In the genomic region with DNA sequence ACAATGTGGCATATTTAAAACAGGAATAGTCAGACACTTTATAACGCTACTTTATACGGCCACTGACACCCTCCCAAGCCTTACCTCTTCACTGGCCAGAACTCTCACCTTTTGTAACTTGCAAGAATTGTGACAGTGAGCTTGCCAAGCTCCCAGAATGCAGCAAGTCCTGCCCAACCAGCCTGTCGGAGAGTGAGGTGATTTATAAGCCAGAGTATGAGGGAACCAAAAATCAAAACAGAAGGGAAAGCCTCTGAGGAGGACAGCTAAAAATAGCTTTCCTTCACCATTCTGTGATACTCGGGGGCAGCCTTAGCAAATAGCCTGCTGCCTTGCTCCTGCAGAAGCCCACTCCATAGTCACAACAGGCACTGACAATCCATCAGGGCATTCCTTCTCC, we compare ENCODE assay signal across 15 cellular contexts.
DNase-seq lines count a peak whose midpoint lies in the region; ATAC-seq, FAIRE-seq and TF ChIP-seq lines count a peak whose summit lies in the region.
"Had no signal": no experiment of that assay in that cellular context is flagged by ENCODE, and none has a peak within 500 bp of the region (broad histone marks: within the 10 kb centered on the region; RNA-seq: fewer than 3 reads in every experiment).

No MANE protein-coding gene starts in this region.

- H3K27ac Mint-ChIP-seq in MCF 10A (ENCODE audit: low read depth, unreplicated experiment) = no peak overlapping the region

- no peaks in the 10 kb centered on the region for H4K20me1 ChIP-seq in keratinocyte (ENCODE audit: control insufficient read depth, extremely low read depth, insufficient read depth, low read length)

- no peaks in the 10 kb centered on the region for H3K79me2 ChIP-seq in keratinocyte (ENCODE audit: control insufficient read depth, insufficient read depth, low read length)

- no peaks in the 10 kb centered on the region for H3K9me3 ChIP-seq in breast epithelium
- H3K9me3 ChIP-seq in keratinocyte (ENCODE audit: control insufficient read depth, low read depth, low read length) = no peaks in the 10 kb centered on the region
- H3K9me3 ChIP-seq in stomach smooth muscle (ENCODE audit: control insufficient read depth in 2 of 2, low read length in 2 of 2) = no peaks in the 10 kb centered on the region
- H3K9me3 ChIP-seq: HAP-1 had no signal

- H3K4me1 Mint-ChIP-seq in MCF 10A (ENCODE audit: insufficient read depth, unreplicated experiment) = peaks cover 11% of the 10 kb centered on the region

- intact Hi-C loops in breast epithelium (cut with DNase I; ENCODE audit: low total_unique reads) (no loop called here), MCF 10A (cut with micrococcal nuclease) (no loop called here), left ventricle myocardium superior (cut with micrococcal nuclease) (no loop called here)

- H3K9me1 ChIP-seq in keratinocyte (ENCODE audit: control insufficient read depth, extremely low read depth, insufficient read depth, low read length) = no peaks in the 10 kb centered on the region

- no TSS peak for BruUV-seq in MCF 10A (replicated peaks; lab: Mats Ljungman, UMichigan)

- H3K9me3 Mint-ChIP-seq in MCF 10A (ENCODE audit: unreplicated experiment) = no peaks in the 10 kb centered on the region

- no peak overlapping the region for H3K4me2 ChIP-seq in keratinocyte (ENCODE audit: control insufficient read depth, extremely low read depth, insufficient read depth, low read depth, low read length)

- no peak for TF ChIP-seq CTCF in breast epithelium (IDR thresholded peaks at IDR 0.05)
- no peak for TF ChIP-seq CTCF in MCF 10A (IDR thresholded peaks at IDR 0.05; ENCODE audit: unreplicated experiment)
- no peak for TF ChIP-seq CTCF in keratinocyte (optimal IDR thresholded peaks at IDR 0.05 in 1 of 3, IDR thresholded peaks at IDR 0.05 in 1 of 3, conservative IDR thresholded peaks at IDR 0.05 in 1 of 3; ENCODE audit: extremely low read depth in 1 of 3, insufficient read depth in 2 of 3, low read length in 3 of 3)

- H3K27ac ChIP-seq in breast epithelium (peak overlapping the region; percentile 16 to 70), keratinocyte (ENCODE audit: control insufficient read depth, insufficient read depth, low read length) (no peak overlapping the region), stomach smooth muscle (ENCODE audit: low read length) (peak overlapping the region; percentile 20)
- H3K27ac ChIP-seq: 22Rv1 had no signal

- H3K4me1 ChIP-seq in breast epithelium (peaks cover 0 to 16% of the 10 kb centered on the region in 2 donors), keratinocyte (ENCODE audit: control insufficient read depth, extremely low read depth, insufficient read depth, low read length) (peaks cover 7% of the 10 kb centered on the region), stomach smooth muscle (ENCODE audit: control insufficient read depth, insufficient read depth, low read length) (peaks cover 7% of the 10 kb centered on the region)
- H3K4me1 ChIP-seq: HAP-1 had no signal

- ATAC-seq in left ventricle myocardium superior = no peak

- CTCF ChIA-PET in MCF 10A (lab: Yijun Ruan, JAX) = interaction anchor here (1.7 kb wide), 1 partner anchor 17 kb away, joined by 5 read pairs; no protein-coding TSS in a partner anchor

- FAIRE-seq in keratinocyte (lab: Jason Lieb, UNC) = no peak

- no peaks in the 10 kb centered on the region for H3K36me3 ChIP-seq in breast epithelium
- no peaks in the 10 kb centered on the region for H3K36me3 ChIP-seq in keratinocyte (ENCODE audit: control insufficient read depth in 2 of 2, extremely low read depth in 1 of 2, insufficient read depth in 2 of 2, low read length in 2 of 2)
- H3K36me3 ChIP-seq in stomach smooth muscle (ENCODE audit: control insufficient read depth in 2 of 2, insufficient read depth in 2 of 2, low read length in 2 of 2) = no peaks in the 10 kb centered on the region
- H3K36me3 ChIP-seq: HAP-1 had no signal

- H3K27me3 Mint-ChIP-seq in MCF 10A (ENCODE audit: insufficient read depth, unreplicated experiment) = no peaks in the 10 kb centered on the region

- no peak overlapping the region for H3K9ac ChIP-seq in keratinocyte (ENCODE audit: control insufficient read depth, extremely low read depth, insufficient read depth, low read length)
- no peak overlapping the region for H3K9ac ChIP-seq in stomach smooth muscle (ENCODE audit: low read length in 2 of 2)

- H3K4me3 Mint-ChIP-seq in MCF 10A (ENCODE audit: unreplicated experiment) = no peak overlapping the region

- peak overlapping the region; percentile 36 for H2AFZ ChIP-seq in keratinocyte (ENCODE audit: control insufficient read depth, low read length)

- H3K4me3 ChIP-seq in breast epithelium (no peak overlapping the region), keratinocyte (ENCODE audit: control insufficient read depth in 2 of 3, extremely low read depth in 1 of 3, insufficient read depth in 2 of 3, low read depth in 1 of 3, low read length in 3 of 3) (no peak overlapping the region), stomach smooth muscle (ENCODE audit: low read length in 2 of 2) (peak overlapping the region; percentile 28 to 31)
- H3K4me3 ChIP-seq: HAP-1 had no signal

- POLR2A ChIA-PET in MCF 10A (lab: Yijun Ruan, JAX) = no interaction called here

- H3K27me3 ChIP-seq in breast epithelium = no peaks in the 10 kb centered on the region
- no peaks in the 10 kb centered on the region for H3K27me3 ChIP-seq in keratinocyte (ENCODE audit: control insufficient read depth, extremely low read depth, insufficient read depth, low read length)
- H3K27me3 ChIP-seq in stomach smooth muscle (ENCODE audit: control insufficient read depth in 1 of 2, insufficient read depth in 2 of 2, low read length in 2 of 2) = no peaks in the 10 kb centered on the region

- TF ChIP-seq POLR2A in breast epithelium (IDR thresholded peaks at IDR 0.05) = no peak

- DNase-seq in breast epithelium (ENCODE audit: low spot score in 2 of 2) = peak in 1 of 2 donors; percentile 50
- no peak for DNase-seq in MCF 10A (ENCODE audit: unreplicated experiment)
- DNase-seq in keratinocyte (ENCODE audit: low read depth, low spot score) = no peak
- DNase-seq in left ventricle myocardium superior = no peak
- no peak for DNase-seq in NCI-H2081 treated with DMSO at 0.1 percent for 48 hours (lab: John Stamatoyannopoulos, UW)
- DNase-seq in GM03348 (ENCODE audit: low spot score) = no peak
- DNase-seq in activated naive CD4-positive, alpha-beta T cell (lab: John Stamatoyannopoulos, UW) = no peak
- DNase-seq: IMR-90, NCI-H1436, NCI-H2029 treated with DMSO at 0.1 percent for 48 hours, NCI-H524, SIG-M5 had no signal

- dilution Hi-C loops in keratinocyte (cut with MboI; ENCODE audit: extremely low pct_ligation_motif_present, low sequenced_read_pairs) = no loop called here

- H3K36me3 Mint-ChIP-seq in MCF 10A (ENCODE audit: insufficient read depth, unreplicated experiment) = no peaks in the 10 kb centered on the region

Comparison
In these comparisons a context has a peak if more than half of its experiments do, and no peak if none do; other contexts are left out.
1. H3K4me3 ChIP-seq: peak in stomach smooth muscle (2 of 2); none in breast epithelium (0 of 3) and keratinocyte (0 of 3).